Comparison of ENCODE assay signal across 9 cellular contexts in the genomic region with DNA sequence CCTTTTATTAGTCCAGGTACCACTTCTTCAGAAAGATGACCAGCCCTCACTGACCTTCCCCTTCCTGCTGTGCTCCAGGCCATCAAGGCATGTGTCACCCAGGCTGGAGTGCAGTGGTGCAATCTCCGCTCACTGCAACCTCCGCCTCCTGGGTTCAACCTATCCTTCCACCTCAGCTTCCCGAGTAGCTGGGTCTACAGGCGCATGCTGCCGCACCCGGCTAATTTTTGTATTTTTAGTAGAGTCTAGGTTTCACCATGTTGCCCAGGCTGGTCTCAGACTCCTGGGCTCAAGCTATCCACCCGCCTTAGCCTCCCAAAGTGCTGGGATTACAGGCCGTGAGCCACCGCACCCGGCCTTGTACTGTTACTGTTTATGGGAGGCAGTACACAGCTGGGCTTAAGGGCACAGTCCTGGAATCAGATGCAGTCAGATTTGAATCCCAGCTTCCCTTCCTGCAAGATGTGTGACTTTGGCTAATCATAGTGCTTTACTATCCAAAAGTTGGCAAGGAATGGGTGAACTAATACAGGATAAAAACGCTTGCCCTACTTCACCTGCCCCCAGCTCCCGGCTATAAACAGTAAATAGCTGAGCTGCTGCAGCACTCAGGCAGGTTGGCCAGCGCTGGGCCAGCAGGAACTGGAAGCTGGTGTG. TPM values are rescaled to one million over a fixed set of nuclear protein-coding genes. Genes with fewer than 3 reads are reported as not detected.
DNase-seq lines count a peak whose midpoint lies in the region; ATAC-seq and TF ChIP-seq lines count a peak whose summit lies in the region.
"Had no signal": no experiment of that assay in that cellular context is flagged by ENCODE, and none has a peak within 500 bp of the region (broad histone marks: within the 10 kb centered on the region; RNA-seq: fewer than 3 reads in every experiment).

No MANE protein-coding gene starts in this region.

- intact Hi-C loops in aorta (cut with DNase I) = loop anchor here in 1 of 2 donors (1.0 to 5.0 kb wide), 3 partner anchors 14 to 145 kb away; partner anchors contain the start of genes ANKHD1 and TMCO6

- H3K9me3 ChIP-seq in thoracic aorta (no peaks in the 10 kb centered on the region), aorta (ENCODE audit: control insufficient read depth, low read length) (no peaks in the 10 kb centered on the region)

- H3K27me3 ChIP-seq in thoracic aorta (replicated peaks; ENCODE audit: insufficient read depth) (no peaks in the 10 kb centered on the region), aorta (ENCODE audit: control insufficient read depth in 1 of 2, insufficient read depth in 2 of 2, low read length in 1 of 2) (no peaks in the 10 kb centered on the region)

- 33 to 47% (median 38%) methylated on average over 13 of the region's 13 CpGs for WGBS in adipose tissue, 3 donors
- 36 to 39% methylated on average over 13 of the region's 13 CpGs for WGBS in aorta, 2 donors

- peak overlapping the region; percentile 80 for H3K4me3 ChIP-seq in thoracic aorta
- H3K4me3 ChIP-seq in aorta (ENCODE audit: low read length in 2 of 2) = no peak overlapping the region

- TF ChIP-seq CTCF in thoracic aorta (IDR thresholded peaks at IDR 0.05) = no peak

- DNase-seq in NCI-H82 (lab: John Stamatoyannopoulos, UW) (peak; percentile 55), NCI-H82 treated with DMSO at 0.1 percent for 48 hours (lab: John Stamatoyannopoulos, UW; ENCODE audit: unreplicated experiment) (no peak), left lobe of liver (ENCODE audit: low spot score) (peak; percentile 66), thoracic aorta (ENCODE audit: low spot score) (no peak), aorta (no peak), SKM-1 treated with dmso at 0.1 percent for 144 hours (lab: John Stamatoyannopoulos, UW; ENCODE audit: unreplicated experiment) (no peak)

- H3K27ac ChIP-seq in adipose tissue (ENCODE audit: low read depth, low read length) = peak overlapping the region; percentile 51
- H3K27ac ChIP-seq in thoracic aorta = peak overlapping the region; percentile 94 to 99
- peak overlapping the region in 1 of 2 donors; percentile 64 for H3K27ac ChIP-seq in aorta (ENCODE audit: low read depth in 1 of 2, low read length in 2 of 2)
- H3K27ac ChIP-seq: KMS-11 had no signal

- H3K36me3 ChIP-seq in thoracic aorta = peaks cover 32% of the 10 kb centered on the region
- peaks cover 0 to 8% of the 10 kb centered on the region in 2 donors for H3K36me3 ChIP-seq in aorta (ENCODE audit: control insufficient read depth in 1 of 2, insufficient read depth in 2 of 2, low read length in 1 of 2)

- peaks cover 18 to 33% of the 10 kb centered on the region in 2 donors for H3K4me1 ChIP-seq in thoracic aorta (ENCODE audit: control insufficient read depth in 1 of 2, low read depth in 2 of 2)
- H3K4me1 ChIP-seq in aorta (ENCODE audit: control insufficient read depth in 1 of 2, insufficient read depth in 2 of 2, low read length in 2 of 2) = peaks cover 0 to 4% of the 10 kb centered on the region in 2 donors

- ATAC-seq in left lobe of liver (peak; percentile 42), thoracic aorta (ENCODE audit: insufficient number of reproducible peaks, low FRiP score, low read depth) (peak; percentile 5), aorta (ENCODE audit: low FRiP score) (no peak), HG03135 (IDR thresholded peaks at IDR 0.05; ENCODE audit: unreplicated experiment) (no peak)

RNA-seq across cellular contexts. Expression of gene EIF4EBP3, which starts 0.5 kb away (rescaled TPM):
- 10 to 100 TPM; 32.4 to 75.8 (median 40.6) TPM for polyA plus RNA-seq in adipose tissue
- 11.3 TPM for total RNA-seq in left lobe of liver
- total RNA-seq in thoracic aorta = 1 to 10 TPM in 1 of 2 donors, not detected in 1; 6.0 TPM
- total RNA-seq in aorta = 10 to 100 TPM in 1 of 2 donors, 1 to 10 TPM in 1; 5.4 to 14.2 TPM
- polyA plus RNA-seq in aorta = 10 to 100 TPM; 27.8 to 37.5 TPM

RNA-seq across cellular contexts. Expression of gene SRA1, which starts 10.3 kb away (rescaled TPM):
- polyA plus RNA-seq in adipose tissue = 10 to 100 TPM in 2 of 3 donors, 1 to 10 TPM in 1; 9.6 to 33.1 (median 30.2) TPM
- 19.5 TPM for total RNA-seq in left lobe of liver
- total RNA-seq in thoracic aorta = 10 to 100 TPM; 29.6 to 34.3 TPM
- total RNA-seq in aorta = 10 to 100 TPM; 23.7 to 32.5 TPM
- 10 to 100 TPM; 23.2 to 49.6 TPM for polyA plus RNA-seq in aorta

RNA-seq across cellular contexts. Expression of gene APBB3, which starts 17.4 kb away (rescaled TPM):
- polyA plus RNA-seq in adipose tissue = 10 to 100 TPM; 18.5 to 24.3 (median 22.2) TPM
- total RNA-seq in left lobe of liver = 14.1 TPM
- total RNA-seq in thoracic aorta = 10 to 100 TPM; 31.3 to 34.9 TPM
- 10 to 100 TPM; 32.9 to 48.3 TPM for total RNA-seq in aorta
- polyA plus RNA-seq in aorta = 10 to 100 TPM; 10.9 to 66.9 TPM

RNA-seq across cellular contexts. Expression of gene SLC35A4, which starts 17.6 kb away (rescaled TPM):
- 10 to 100 TPM; 31.2 to 65.9 (median 43.5) TPM for polyA plus RNA-seq in adipose tissue
- total RNA-seq in left lobe of liver = 32.0 TPM
- total RNA-seq in thoracic aorta = 10 to 100 TPM; 21.7 to 40.2 TPM
- 10 to 100 TPM; 38.9 to 43.4 TPM for total RNA-seq in aorta
- 10 to 100 TPM; 24.9 to 25.5 TPM for polyA plus RNA-seq in aorta

Comparison
In these comparisons a context has a peak if more than half of its experiments do, and no peak if none do; other contexts are left out.
1. DNase-seq: peak in NCI-H82 (single experiment) and left lobe of liver (single experiment); none in NCI-H82 treated with DMSO at 0.1 percent for 48 hours (single experiment), thoracic aorta (single experiment), aorta (0 of 2) and SKM-1 treated with dmso at 0.1 percent for 144 hours (single experiment).
2. ATAC-seq: peak in left lobe of liver (single experiment) and thoracic aorta (single experiment); none in aorta (single experiment) and HG03135 (single experiment).